12 cellular contexts compared by ENCODE assay signal in the genomic region with DNA sequence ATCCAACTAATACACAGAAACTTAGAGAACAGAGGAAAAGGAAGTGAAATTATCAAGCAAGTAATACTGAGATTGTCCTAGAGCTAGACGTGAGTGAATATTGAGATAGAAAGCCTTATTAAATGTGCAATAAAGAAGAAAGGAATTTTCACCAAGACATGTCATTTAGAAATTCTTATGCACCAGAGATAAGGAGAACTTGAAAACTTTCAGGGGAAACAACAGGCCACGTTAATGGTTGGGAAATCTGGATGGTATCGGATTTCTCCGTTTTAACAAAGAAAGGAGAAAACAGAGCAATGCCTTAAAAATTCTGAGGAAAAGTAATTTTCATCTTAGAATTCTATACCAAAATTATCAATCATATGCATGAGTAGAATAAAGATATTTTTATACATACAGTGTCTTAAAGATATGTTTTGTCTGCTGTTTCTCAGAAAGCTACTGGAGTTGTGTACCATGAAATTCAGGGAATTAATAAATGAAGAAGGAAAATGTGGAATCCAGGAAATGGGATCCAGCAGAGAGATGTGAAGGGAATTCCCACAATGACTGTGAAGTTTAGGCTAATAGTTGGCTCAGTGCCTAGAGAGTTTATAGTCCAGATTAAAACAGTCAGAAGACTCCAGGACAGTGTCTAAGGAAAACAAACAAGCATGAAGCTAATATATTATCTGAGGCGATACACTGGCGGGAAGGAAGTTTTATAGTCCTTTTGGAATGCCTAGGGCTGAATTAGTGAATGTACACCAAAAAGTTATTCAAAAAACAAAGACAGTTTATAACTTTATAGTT.
DNase-seq lines count a peak whose midpoint lies in the region; ATAC-seq and TF ChIP-seq lines count a peak whose summit lies in the region.
"Had no signal": no experiment of that assay in that cellular context is flagged by ENCODE, and none has a peak within 500 bp of the region (broad histone marks: within the 10 kb centered on the region; RNA-seq: fewer than 3 reads in every experiment).

No MANE protein-coding gene starts in this region.

- H4K91ac ChIP-seq in IMR-90 (ENCODE audit: insufficient read depth, low read depth, low read length) = no peak overlapping the region

- DNase-seq in ACHN (peak; percentile 24), IMR-90 (peak; percentile 14), epidermal melanocyte (ENCODE audit: insufficient read length, low spot score) (peak; percentile 20), aorta (no peak), occipital lobe (lab: John Stamatoyannopoulos, UW) (no peak)
- no peak for DNase-seq in activated CD4-positive, alpha-beta T cell treated with anti-CD3 and anti-CD28 coated beads, Interleukin-2, amount 50 U/mL, for 48 hours
- DNase-seq: effector memory CD8-positive, alpha-beta T cell; NCI-H1105 treated with DMSO at 0.1 percent for 48 hours had no signal

- H3K27ac ChIP-seq in IMR-90 (ENCODE audit: insufficient read depth, low read length) (no peak overlapping the region), muscle layer of colon (ENCODE audit: low read depth, low read length) (peak overlapping the region; percentile 21), aorta (ENCODE audit: low read depth in 1 of 2, low read length in 2 of 2) (no peak overlapping the region)
- H3K27ac ChIP-seq: HL-60, SJSA1 had no signal

- no peak for TF ChIP-seq POLR2A in IMR-90 (IDR thresholded peaks at IDR 0.05; ENCODE audit: low read depth, low read length)

- no peak overlapping the region for H4K8ac ChIP-seq in IMR-90 (ENCODE audit: low read depth in 2 of 2, low read length in 2 of 2)

- H4K5ac ChIP-seq in IMR-90 (ENCODE audit: low read depth, low read length) = no peak overlapping the region

- no peaks in the 10 kb centered on the region for H3K9me1 ChIP-seq in IMR-90 (ENCODE audit: insufficient read depth, low read length)

- H3K9ac ChIP-seq in IMR-90 (ENCODE audit: low read depth, low read length) (no peak overlapping the region), muscle layer of colon (ENCODE audit: low read length) (no peak overlapping the region)

- H3K4me1 ChIP-seq in IMR-90 (ENCODE audit: control insufficient read depth, insufficient read depth, low read length) (no peaks in the 10 kb centered on the region), muscle layer of colon (ENCODE audit: insufficient read depth, low read length) (peaks cover 8% of the 10 kb centered on the region), aorta (ENCODE audit: control insufficient read depth in 1 of 2, insufficient read depth in 2 of 2, low read length in 2 of 2) (no peaks in the 10 kb centered on the region)
- H3K4me1 ChIP-seq: SJSA1 had no signal

- H2BK120ac ChIP-seq in IMR-90 (ENCODE audit: low read depth, low read length) = no peak overlapping the region

- H2BK15ac ChIP-seq in IMR-90 (ENCODE audit: low read depth, low read length) = no peak overlapping the region

- H3K4me3 ChIP-seq in IMR-90 (ENCODE audit: insufficient read depth, low read depth, low read length) = no peak overlapping the region
- no peak overlapping the region for H3K4me3 ChIP-seq in muscle layer of colon (ENCODE audit: low read depth in 1 of 2, low read length in 2 of 2)
- H3K4me3 ChIP-seq in aorta (ENCODE audit: low read length in 2 of 2) = no peak overlapping the region
- H3K4me3 ChIP-seq: SJSA1 had no signal

- no peak overlapping the region for H2AK5ac ChIP-seq in IMR-90 (ENCODE audit: low read depth, low read length)

- intact Hi-C loops in IMR-90 (cut with micrococcal nuclease) = no loop called here
- intact Hi-C loops in aorta (cut with DNase I) = no loop called here

- no peak overlapping the region for H2AK9ac ChIP-seq in IMR-90 (replicated peaks; ENCODE audit: low read depth, low read length, poor library complexity)

- H3K14ac ChIP-seq in IMR-90 (replicated peaks; ENCODE audit: low read depth, low read length) = no peak overlapping the region

- ATAC-seq in IMR-90 (ENCODE audit: low read depth) (no peak), GM21576 (IDR thresholded peaks at IDR 0.05; ENCODE audit: unreplicated experiment) (no peak), aorta (ENCODE audit: low FRiP score) (no peak)
- ATAC-seq: effector memory CD8-positive, alpha-beta T cell had no signal

- no peaks in the 10 kb centered on the region for H4K20me1 ChIP-seq in IMR-90 (ENCODE audit: insufficient read depth, low read length)

- no peaks in the 10 kb centered on the region for H3K27me3 ChIP-seq in IMR-90 (ENCODE audit: control insufficient read depth, insufficient read depth, low read length)
- H3K27me3 ChIP-seq in muscle layer of colon (ENCODE audit: control insufficient read depth in 1 of 2, insufficient read depth in 2 of 2, low read length in 2 of 2) = no peaks in the 10 kb centered on the region
- H3K27me3 ChIP-seq in aorta (ENCODE audit: control insufficient read depth in 1 of 2, insufficient read depth in 2 of 2, low read length in 1 of 2) = no peaks in the 10 kb centered on the region
- H3K27me3 ChIP-seq: SJSA1 had no signal

- no peak overlapping the region for H3K4ac ChIP-seq in IMR-90 (ENCODE audit: low read depth, low read length)

- TF ChIP-seq RAD21 in IMR-90 (IDR thresholded peaks at IDR 0.05; ENCODE audit: low read length) = no peak

- no TSS peak for BruUV-seq in IMR-90 (replicated peaks; lab: Mats Ljungman, UMichigan)

- H3K4me2 ChIP-seq in IMR-90 (ENCODE audit: low read depth, low read length) = no peak overlapping the region

- no peak overlapping the region for H2BK20ac ChIP-seq in IMR-90 (ENCODE audit: low read depth, low read length)

- H2AFZ ChIP-seq in IMR-90 (replicated peaks; ENCODE audit: low read length, poor library complexity) = no peak overlapping the region

- no peak overlapping the region for H2BK5ac ChIP-seq in IMR-90 (ENCODE audit: low read depth, low read length, poor library complexity, severe bottlenecking)

- no peak for TF ChIP-seq CTCF in IMR-90 (conservative IDR thresholded peaks at IDR 0.05; ENCODE audit: low read depth, low read length)

- POLR2A ChIA-PET in IMR-90 (lab: Charles Lee; ENCODE audit: unreplicated experiment) = no interaction called here

- CTCF ChIA-PET in IMR-90 (lab: Yijun Ruan, JAX) = interaction anchor here (0.6 to 0.9 kb wide), 2 partner anchors 11 to 346 kb away, joined by 3 read pairs; no protein-coding TSS in a partner anchor

- no peak overlapping the region for H3K18ac ChIP-seq in IMR-90 (ENCODE audit: low read depth, low read length)

- H3K23ac ChIP-seq in IMR-90 (ENCODE audit: low read depth, low read length) = no peak overlapping the region

- H3K9me3 ChIP-seq in IMR-90 (ENCODE audit: control insufficient read depth, insufficient read depth, low read length) (no peaks in the 10 kb centered on the region), muscle layer of colon (ENCODE audit: low read length) (no peaks in the 10 kb centered on the region), aorta (ENCODE audit: control insufficient read depth, low read length) (no peaks in the 10 kb centered on the region)
- H3K9me3 ChIP-seq: SJSA1 had no signal

- H3K56ac ChIP-seq in IMR-90 (ENCODE audit: extremely low read depth, insufficient read depth, low read length) = no peak overlapping the region

- no peaks in the 10 kb centered on the region for H3K79me1 ChIP-seq in IMR-90 (ENCODE audit: low read depth in 1 of 2, low read length in 2 of 2)

- dilution Hi-C loops in IMR-90 (cut with HindIII; ENCODE audit: low sequenced_read_pairs, unreplicated experiment) = no loop called here

- no peaks in the 10 kb centered on the region for H3K36me3 ChIP-seq in IMR-90 (ENCODE audit: control insufficient read depth, insufficient read depth, low read length)
- no peaks in the 10 kb centered on the region for H3K36me3 ChIP-seq in muscle layer of colon (ENCODE audit: insufficient read depth, low read length)
- H3K36me3 ChIP-seq in aorta (ENCODE audit: control insufficient read depth in 1 of 2, insufficient read depth in 2 of 2, low read length in 1 of 2) = no peaks in the 10 kb centered on the region
- H3K36me3 ChIP-seq: SJSA1 had no signal

- in situ Hi-C loops in ACHN (cut with HindIII; ENCODE audit: low pct_ligation_motif_present, low pct_unique_long_range_greater_than_20kb, low sequenced_read_pairs) (no loop called here), IMR-90 (cut with MboI; ENCODE audit: low sequenced_read_pairs) (no loop called here)

- no CpG with 5 or more reads among the region's 6 CpGs for WGBS in IMR-90 (ENCODE audit: extremely low coverage in 2 of 2, insufficient read length in 1 of 2), 2 experiments
- 78% methylated on average over 6 of the region's 6 CpGs for WGBS in aorta, 2 donors

TF ChIP-seq in IMR-90, 13 proteins besides CTCF, POLR2A, EP300 and RAD21:
- TF ChIP-seq CEBPB (IDR thresholded peaks at IDR 0.05; ENCODE audit: low read depth, low read length) = no peak
- TF ChIP-seq MAZ (IDR thresholded peaks at IDR 0.05; ENCODE audit: borderline replicate concordance, low read depth, low read length) = no peak
- no peak for TF ChIP-seq MAFK (IDR thresholded peaks at IDR 0.05; ENCODE audit: low read depth, low read length)

Comparison
In these comparisons a context has a peak if more than half of its experiments do, and no peak if none do; other contexts are left out.
1. DNase-seq: peak in ACHN (single experiment), IMR-90 (single experiment) and epidermal melanocyte (single experiment); none in activated CD4-positive, alpha-beta T cell treated with anti-CD3 and anti-CD28 coated beads, Interleukin-2, amount 50 U/mL, for 48 hours (0 of 2), aorta (0 of 2) and occipital lobe (single experiment).